19 cellular contexts compared by ENCODE assay signal in genomic region chr5:73380710-73381586, GRCh38.
DNase-seq lines count a peak whose midpoint lies in the region; ATAC-seq, FAIRE-seq and TF ChIP-seq lines count a peak whose summit lies in the region.
"Had no signal": no experiment of that assay in that cellular context is flagged by ENCODE, and none has a peak within 500 bp of the region (broad histone marks: within the 10 kb centered on the region; RNA-seq: fewer than 3 reads in every experiment).

No MANE protein-coding gene starts in this region.

- no peak for TF ChIP-seq CTCF in activated CD8-positive, alpha-beta T cell treated with anti-CD3 and anti-CD28 coated beads for 36 hours (IDR thresholded peaks at IDR 0.05)
- no peak for TF ChIP-seq CTCF in kidney (IDR thresholded peaks at IDR 0.05; ENCODE audit: borderline replicate concordance, extremely low read depth, insufficient read depth)

- H3K36me3 ChIP-seq in kidney (ENCODE audit: control insufficient read depth in 1 of 2, insufficient read depth in 2 of 2, low read length in 2 of 2), result no peaks in the 10 kb centered on the region
- H3K36me3 ChIP-seq: uterus had no signal

- CTCF ChIA-PET in activated CD4-positive, alpha-beta T cell treated with anti-CD3 and anti-CD28 coated beads, Interleukin-2, amount 10 ng/mL, durations not matched to agents 7 days and 5 days (lab: Charles Lee), result no interaction called here
- CTCF ChIA-PET in activated CD8-positive, alpha-beta T cell treated with anti-CD3 and anti-CD28 coated beads for 36 hours (lab: Charles Lee), result no interaction called here

- peaks cover 5% of the 10 kb centered on the region for H3K4me1 Mint-ChIP-seq in activated CD4-positive, alpha-beta T cell treated with anti-CD3 and anti-CD28 coated beads, Interleukin-2, amount 10 ng/mL, durations not matched to agents 7 days and 5 days
- H3K4me1 Mint-ChIP-seq in activated CD8-positive, alpha-beta T cell treated with anti-CD3 and anti-CD28 coated beads for 36 hours (ENCODE audit: low read depth), result peaks cover 12% of the 10 kb centered on the region
- H3K4me1 Mint-ChIP-seq: activated B cell treated with CpG ODN at 0.5 μM for 24 hours had no signal

- no peak overlapping the region for H3K27ac ChIP-seq in kidney (ENCODE audit: low read depth in 2 of 2, low read length in 2 of 2)
- H3K27ac ChIP-seq: uterus had no signal

- no peak for DNase-seq in activated CD4-positive, alpha-beta T cell treated with anti-CD3 and anti-CD28 coated beads, Interleukin-2, amount 10 ng/mL, durations not matched to agents 7 days and 5 days
- no peak for DNase-seq in activated CD4-positive, alpha-beta T cell treated with anti-CD3 and anti-CD28 coated beads, Interleukin-2, amount 50 U/mL, for 4 hours
- DNase-seq in activated CD8-positive, alpha-beta T cell treated with anti-CD3 and anti-CD28 coated beads for 36 hours, result peak; percentile 6
- peak; percentile 70 for DNase-seq in kidney
- no peak for DNase-seq in stimulated activated naive CD8-positive, alpha-beta T cell treated with anti-CD3 and anti-CD28 coated beads, Interleukin-15, Interleukin-2, amounts not matched to agents 100 U/mL and 50 U/mL, for 24 hours
- no peak for DNase-seq in amygdala (lab: John Stamatoyannopoulos, UW)
- DNase-seq in RCC 7860 (ENCODE audit: low spot score), result no peak
- DNase-seq: ACHN, activated B cell treated with CpG ODN at 0.5 μM for 24 hours, cortex of kidney, DMS 273 treated with DMSO at 0.1 percent for 48 hours, NCI-H1092, NCI-H748 treated with DMSO at 0.1 percent for 48 hours, nephron progenitor cell, SHP77, uterus had no signal

- H3K4me3 ChIP-seq in kidney (ENCODE audit: low read length in 2 of 2), result no peak overlapping the region
- H3K4me3 ChIP-seq: smooth muscle cell, uterus had no signal

- FAIRE-seq in kidney (lab: Jason Lieb, UNC) (no peak), RCC 7860 (lab: Jason Lieb, UNC) (no peak)
- FAIRE-seq: keratinocyte had no signal

- H3K4me1 ChIP-seq in kidney (ENCODE audit: control insufficient read depth in 1 of 2, insufficient read depth in 1 of 2, low read depth in 1 of 2, low read length in 2 of 2), result peaks cover 3 to 4% of the 10 kb centered on the region in 2 donors

- H3K27me3 Mint-ChIP-seq in activated CD4-positive, alpha-beta T cell treated with anti-CD3 and anti-CD28 coated beads, Interleukin-2, amount 10 ng/mL, durations not matched to agents 7 days and 5 days, result peaks cover 79% of the 10 kb centered on the region
- H3K27me3 Mint-ChIP-seq in activated CD8-positive, alpha-beta T cell treated with anti-CD3 and anti-CD28 coated beads for 36 hours, result peaks cover 72% of the 10 kb centered on the region

- H3K9me3 Mint-ChIP-seq in activated CD4-positive, alpha-beta T cell treated with anti-CD3 and anti-CD28 coated beads, Interleukin-2, amount 10 ng/mL, durations not matched to agents 7 days and 5 days, result peaks cover 21% of the 10 kb centered on the region
- H3K9me3 Mint-ChIP-seq in activated CD8-positive, alpha-beta T cell treated with anti-CD3 and anti-CD28 coated beads for 36 hours, result peaks cover 17% of the 10 kb centered on the region

- peaks cover 24% of the 10 kb centered on the region for H3K36me3 Mint-ChIP-seq in activated CD4-positive, alpha-beta T cell treated with anti-CD3 and anti-CD28 coated beads, Interleukin-2, amount 10 ng/mL, durations not matched to agents 7 days and 5 days (ENCODE audit: low read depth)
- H3K36me3 Mint-ChIP-seq in activated CD8-positive, alpha-beta T cell treated with anti-CD3 and anti-CD28 coated beads for 36 hours (ENCODE audit: low read depth), result peaks cover 9% of the 10 kb centered on the region

- H3K4me3 Mint-ChIP-seq in activated CD4-positive, alpha-beta T cell treated with anti-CD3 and anti-CD28 coated beads, Interleukin-2, amount 10 ng/mL, durations not matched to agents 7 days and 5 days, result peak overlapping the region; percentile 4
- H3K4me3 Mint-ChIP-seq in activated CD8-positive, alpha-beta T cell treated with anti-CD3 and anti-CD28 coated beads for 36 hours, result peak overlapping the region; percentile 24
- H3K4me3 Mint-ChIP-seq: activated B cell treated with CpG ODN at 0.5 μM for 24 hours, nephron progenitor cell had no signal

- no peak for ATAC-seq in activated CD8-positive, alpha-beta T cell treated with anti-CD3 and anti-CD28 coated beads for 36 hours
- ATAC-seq in stimulated activated naive CD8-positive, alpha-beta T cell treated with anti-CD3 and anti-CD28 coated beads, Interleukin-15, Interleukin-2, amounts not matched to agents 100 U/mL and 50 U/mL, for 24 hours, result peak; percentile 28
- no peak for ATAC-seq in HG03432 (IDR thresholded peaks at IDR 0.05; ENCODE audit: unreplicated experiment)

- peaks cover 0 to 9% of the 10 kb centered on the region in 2 donors for H3K9me3 ChIP-seq in kidney (ENCODE audit: control insufficient read depth in 1 of 2, low read length in 2 of 2)

- H3K27ac Mint-ChIP-seq in activated CD4-positive, alpha-beta T cell treated with anti-CD3 and anti-CD28 coated beads, Interleukin-2, amount 10 ng/mL, durations not matched to agents 7 days and 5 days, result peak overlapping the region; percentile 73
- no peak overlapping the region for H3K27ac Mint-ChIP-seq in activated CD8-positive, alpha-beta T cell treated with anti-CD3 and anti-CD28 coated beads for 36 hours
- H3K27ac Mint-ChIP-seq: activated B cell treated with CpG ODN at 0.5 μM for 24 hours, nephron progenitor cell had no signal

- POLR2A ChIA-PET in activated CD4-positive, alpha-beta T cell treated with anti-CD3 and anti-CD28 coated beads, Interleukin-2, amount 10 ng/mL, durations not matched to agents 7 days and 5 days (lab: Charles Lee), result no interaction called here
- POLR2A ChIA-PET in activated CD8-positive, alpha-beta T cell treated with anti-CD3 and anti-CD28 coated beads for 36 hours (lab: Charles Lee), result no interaction called here

- intact Hi-C loops in activated CD8-positive, alpha-beta T cell treated with anti-CD3 and anti-CD28 coated beads for 36 hours (cut with micrococcal nuclease), result loop anchor here (5.0 kb wide), 1 partner anchor 66 kb away; the partner anchor contains the start of gene FOXD1
- intact Hi-C loops in kidney (cut with DNase I), result no loop called here

- no peak overlapping the region for H3K9ac ChIP-seq in kidney (ENCODE audit: low read length in 2 of 2)

Comparison
In these comparisons a context has a peak if more than half of its experiments do, and no peak if none do; other contexts are left out.
1. DNase-seq: peak in activated CD8-positive, alpha-beta T cell treated with anti-CD3 and anti-CD28 coated beads for 36 hours (single experiment) and kidney (single experiment); none in activated CD4-positive, alpha-beta T cell treated with anti-CD3 and anti-CD28 coated beads, Interleukin-2, amount 10 ng/mL, durations not matched to agents 7 days and 5 days (single experiment), activated CD4-positive, alpha-beta T cell treated with anti-CD3 and anti-CD28 coated beads, Interleukin-2, amount 50 U/mL, for 4 hours (0 of 2), stimulated activated naive CD8-positive, alpha-beta T cell treated with anti-CD3 and anti-CD28 coated beads, Interleukin-15, Interleukin-2, amounts not matched to agents 100 U/mL and 50 U/mL, for 24 hours (single experiment), amygdala (0 of 56) and RCC 7860 (single experiment).